1 cellular context compared by ENCODE assay signal in genomic region chr12:50240096-50240791, GRCh38.
TF ChIP-seq lines count a peak whose summit lies in the region.

No MANE protein-coding gene starts in this region.

TF ChIP-seq in WTC11, 78 proteins besides CTCF, POLR2A, EP300 and RAD21 (continued from another document):
- TF ChIP-seq PRDM15 (CRISPR knock-in tag; IDR thresholded peaks at IDR 0.05) = no peak
- TF ChIP-seq, protein P1, sequence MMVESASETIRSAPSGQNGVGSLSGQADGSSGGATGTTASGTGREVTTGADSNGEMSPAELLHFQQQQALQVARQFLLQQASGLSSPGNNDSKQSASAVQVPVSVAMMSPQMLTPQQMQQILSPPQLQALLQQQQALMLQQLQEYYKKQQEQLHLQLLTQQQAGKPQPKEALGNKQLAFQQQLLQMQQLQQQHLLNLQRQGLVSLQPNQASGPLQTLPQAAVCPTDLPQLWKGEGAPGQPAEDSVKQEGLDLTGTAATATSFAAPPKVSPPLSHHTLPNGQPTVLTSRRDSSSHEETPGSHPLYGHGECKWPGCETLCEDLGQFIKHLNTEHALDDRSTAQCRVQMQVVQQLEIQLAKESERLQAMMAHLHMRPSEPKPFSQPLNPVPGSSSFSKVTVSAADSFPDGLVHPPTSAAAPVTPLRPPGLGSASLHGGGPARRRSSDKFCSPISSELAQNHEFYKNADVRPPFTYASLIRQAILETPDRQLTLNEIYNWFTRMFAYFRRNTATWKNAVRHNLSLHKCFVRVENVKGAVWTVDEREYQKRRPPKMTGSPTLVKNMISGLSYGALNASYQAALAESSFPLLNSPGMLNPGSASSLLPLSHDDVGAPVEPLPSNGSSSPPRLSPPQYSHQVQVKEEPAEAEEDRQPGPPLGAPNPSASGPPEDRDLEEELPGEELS (CRISPR knock-in tag; IDR thresholded peaks at IDR 0.05) = no peak
- TF ChIP-seq IRF2 (CRISPR knock-in tag; IDR thresholded peaks at IDR 0.05; ENCODE audit: borderline replicate concordance, low read depth) = no peak
- no peak for TF ChIP-seq ZNF121 (CRISPR knock-in tag; IDR thresholded peaks at IDR 0.05)
- TF ChIP-seq SMAD3 (CRISPR knock-in tag; IDR thresholded peaks at IDR 0.05; ENCODE audit: borderline replicate concordance) = no peak
- no peak for TF ChIP-seq PREB (CRISPR knock-in tag; IDR thresholded peaks at IDR 0.05; ENCODE audit: borderline replicate concordance)
- no peak for TF ChIP-seq GABPB1 (CRISPR knock-in tag; IDR thresholded peaks at IDR 0.05)
